ENCODE assay signal across 1 cellular context in the genomic region with DNA sequence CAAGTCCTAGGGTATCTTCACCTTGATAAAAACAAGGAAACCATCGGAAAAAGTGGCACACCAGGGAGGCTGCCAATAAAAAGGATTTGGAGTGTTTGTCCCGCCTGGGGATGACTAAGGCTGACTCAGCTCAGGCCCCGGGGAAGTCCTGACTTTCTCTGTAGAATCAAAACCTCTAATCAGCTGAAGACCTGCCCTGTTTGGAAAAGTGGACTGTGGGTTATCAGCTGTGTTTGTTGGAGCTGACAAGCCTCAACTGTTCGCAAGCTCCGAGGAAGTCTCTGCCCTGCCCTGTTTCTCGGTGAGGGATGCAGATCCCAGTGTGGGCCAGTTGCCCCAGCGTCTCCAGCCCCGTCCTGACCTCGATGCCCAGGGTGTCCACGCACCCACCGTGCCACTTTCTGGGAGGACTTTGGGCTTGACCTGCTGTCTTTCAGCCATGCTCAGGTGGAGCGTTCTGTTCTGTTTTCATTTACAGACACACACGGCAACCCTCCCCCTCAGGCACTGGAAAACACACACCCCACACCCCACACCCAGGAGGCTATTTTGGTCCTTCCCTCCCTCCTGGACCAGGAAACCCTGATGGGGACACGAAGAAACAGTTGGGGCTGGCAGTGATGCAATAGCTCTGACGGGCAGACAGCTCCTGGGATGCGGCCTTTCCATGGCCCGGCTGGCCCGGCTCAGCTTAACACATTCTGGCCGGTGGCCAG.
TF ChIP-seq lines count a peak whose summit lies in the region.

No MANE protein-coding gene starts in this region.

TF ChIP-seq in HepG2, 621 proteins besides CTCF, POLR2A, EP300 and RAD21 (continued from another document):
- TF ChIP-seq, protein P1, sequence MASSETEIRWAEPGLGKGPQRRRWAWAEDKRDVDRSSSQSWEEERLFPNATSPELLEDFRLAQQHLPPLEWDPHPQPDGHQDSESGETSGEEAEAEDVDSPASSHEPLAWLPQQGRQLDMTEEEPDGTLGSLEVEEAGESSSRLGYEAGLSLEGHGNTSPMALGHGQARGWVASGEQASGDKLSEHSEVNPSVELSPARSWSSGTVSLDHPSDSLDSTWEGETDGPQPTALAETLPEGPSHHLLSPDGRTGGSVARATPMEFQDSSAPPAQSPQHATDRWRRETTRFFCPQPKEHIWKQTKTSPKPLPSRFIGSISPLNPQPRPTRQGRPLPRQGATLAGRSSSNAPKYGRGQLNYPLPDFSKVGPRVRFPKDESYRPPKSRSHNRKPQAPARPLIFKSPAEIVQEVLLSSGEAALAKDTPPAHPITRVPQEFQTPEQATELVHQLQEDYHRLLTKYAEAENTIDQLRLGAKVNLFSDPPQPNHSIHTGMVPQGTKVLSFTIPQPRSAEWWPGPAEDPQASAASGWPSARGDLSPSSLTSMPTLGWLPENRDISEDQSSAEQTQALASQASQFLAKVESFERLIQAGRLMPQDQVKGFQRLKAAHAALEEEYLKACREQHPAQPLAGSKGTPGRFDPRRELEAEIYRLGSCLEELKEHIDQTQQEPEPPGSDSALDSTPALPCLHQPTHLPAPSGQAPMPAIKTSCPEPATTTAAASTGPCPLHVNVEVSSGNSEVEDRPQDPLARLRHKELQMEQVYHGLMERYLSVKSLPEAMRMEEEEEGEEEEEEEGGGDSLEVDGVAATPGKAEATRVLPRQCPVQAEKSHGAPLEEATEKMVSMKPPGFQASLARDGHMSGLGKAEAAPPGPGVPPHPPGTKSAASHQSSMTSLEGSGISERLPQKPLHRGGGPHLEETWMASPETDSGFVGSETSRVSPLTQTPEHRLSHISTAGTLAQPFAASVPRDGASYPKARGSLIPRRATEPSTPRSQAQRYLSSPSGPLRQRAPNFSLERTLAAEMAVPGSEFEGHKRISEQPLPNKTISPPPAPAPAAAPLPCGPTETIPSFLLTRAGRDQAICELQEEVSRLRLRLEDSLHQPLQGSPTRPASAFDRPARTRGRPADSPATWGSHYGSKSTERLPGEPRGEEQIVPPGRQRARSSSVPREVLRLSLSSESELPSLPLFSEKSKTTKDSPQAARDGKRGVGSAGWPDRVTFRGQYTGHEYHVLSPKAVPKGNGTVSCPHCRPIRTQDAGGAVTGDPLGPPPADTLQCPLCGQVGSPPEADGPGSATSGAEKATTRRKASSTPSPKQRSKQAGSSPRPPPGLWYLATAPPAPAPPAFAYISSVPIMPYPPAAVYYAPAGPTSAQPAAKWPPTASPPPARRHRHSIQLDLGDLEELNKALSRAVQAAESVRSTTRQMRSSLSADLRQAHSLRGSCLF (CRISPR knock-in tag; IDR thresholded peaks at IDR 0.05; ENCODE audit: borderline replicate concordance) = no peak
- TF ChIP-seq ZNF850 (CRISPR knock-in tag; conservative IDR thresholded peaks at IDR 0.05) (no peak), HOXD1 (CRISPR knock-in tag; IDR thresholded peaks at IDR 0.05) (no peak), MZF1 (CRISPR knock-in tag; IDR thresholded peaks at IDR 0.05; ENCODE audit: borderline replicate concordance) (no peak), CEBPG (CRISPR knock-in tag; IDR thresholded peaks at IDR 0.05) (peak; percentile 83), KLF15 (CRISPR knock-in tag; IDR thresholded peaks at IDR 0.05; ENCODE audit: borderline replicate concordance) (no peak), SMARCC2 (IDR thresholded peaks at IDR 0.05) (no peak), NFYB (CRISPR knock-in tag; IDR thresholded peaks at IDR 0.05) (no peak), ZNF605 (CRISPR knock-in tag; IDR thresholded peaks at IDR 0.05) (no peak; the same call in 1 of the 2 replicates), TSC22D2 (CRISPR knock-in tag; IDR thresholded peaks at IDR 0.05; ENCODE audit: borderline replicate concordance) (no peak), HOXA5 (CRISPR knock-in tag; IDR thresholded peaks at IDR 0.05) (no peak), FOXO4 (CRISPR knock-in tag; conservative IDR thresholded peaks at IDR 0.05) (no peak), THRA (CRISPR knock-in tag; IDR thresholded peaks at IDR 0.05; ENCODE audit: borderline replicate concordance) (no peak), NCOA1 (CRISPR knock-in tag; IDR thresholded peaks at IDR 0.05) (no peak), JARID2 (CRISPR knock-in tag; IDR thresholded peaks at IDR 0.05; ENCODE audit: insufficient replicate concordance) (no peak), ZNF841 (CRISPR knock-in tag; IDR thresholded peaks at IDR 0.05; ENCODE audit: borderline replicate concordance) (no peak), JDP2 (CRISPR knock-in tag; IDR thresholded peaks at IDR 0.05; ENCODE audit: borderline replicate concordance) (no peak), ZNF414 (CRISPR knock-in tag; IDR thresholded peaks at IDR 0.05) (no peak), AGO2 (optimal IDR thresholded peaks at IDR 0.05; ENCODE audit: low read depth, low read length) (no peak), SRSF1 (optimal IDR thresholded peaks at IDR 0.05; ENCODE audit: low read depth, low read length) (no peak), EHMT2 (IDR thresholded peaks at IDR 0.05; ENCODE audit: borderline replicate concordance, low read depth, low read length) (no peak), ZNF703 (CRISPR knock-in tag; IDR thresholded peaks at IDR 0.05; ENCODE audit: borderline replicate concordance) (no peak)
- TF ChIP-seq, protein P2, sequence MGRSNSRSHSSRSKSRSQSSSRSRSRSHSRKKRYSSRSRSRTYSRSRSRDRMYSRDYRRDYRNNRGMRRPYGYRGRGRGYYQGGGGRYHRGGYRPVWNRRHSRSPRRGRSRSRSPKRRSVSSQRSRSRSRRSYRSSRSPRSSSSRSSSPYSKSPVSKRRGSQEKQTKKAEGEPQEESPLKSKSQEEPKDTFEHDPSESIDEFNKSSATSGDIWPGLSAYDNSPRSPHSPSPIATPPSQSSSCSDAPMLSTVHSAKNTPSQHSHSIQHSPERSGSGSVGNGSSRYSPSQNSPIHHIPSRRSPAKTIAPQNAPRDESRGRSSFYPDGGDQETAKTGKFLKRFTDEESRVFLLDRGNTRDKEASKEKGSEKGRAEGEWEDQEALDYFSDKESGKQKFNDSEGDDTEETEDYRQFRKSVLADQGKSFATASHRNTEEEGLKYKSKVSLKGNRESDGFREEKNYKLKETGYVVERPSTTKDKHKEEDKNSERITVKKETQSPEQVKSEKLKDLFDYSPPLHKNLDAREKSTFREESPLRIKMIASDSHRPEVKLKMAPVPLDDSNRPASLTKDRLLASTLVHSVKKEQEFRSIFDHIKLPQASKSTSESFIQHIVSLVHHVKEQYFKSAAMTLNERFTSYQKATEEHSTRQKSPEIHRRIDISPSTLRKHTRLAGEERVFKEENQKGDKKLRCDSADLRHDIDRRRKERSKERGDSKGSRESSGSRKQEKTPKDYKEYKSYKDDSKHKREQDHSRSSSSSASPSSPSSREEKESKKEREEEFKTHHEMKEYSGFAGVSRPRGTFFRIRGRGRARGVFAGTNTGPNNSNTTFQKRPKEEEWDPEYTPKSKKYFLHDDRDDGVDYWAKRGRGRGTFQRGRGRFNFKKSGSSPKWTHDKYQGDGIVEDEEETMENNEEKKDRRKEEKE (IDR thresholded peaks at IDR 0.05) = no peak
- TF ChIP-seq, protein P3, sequence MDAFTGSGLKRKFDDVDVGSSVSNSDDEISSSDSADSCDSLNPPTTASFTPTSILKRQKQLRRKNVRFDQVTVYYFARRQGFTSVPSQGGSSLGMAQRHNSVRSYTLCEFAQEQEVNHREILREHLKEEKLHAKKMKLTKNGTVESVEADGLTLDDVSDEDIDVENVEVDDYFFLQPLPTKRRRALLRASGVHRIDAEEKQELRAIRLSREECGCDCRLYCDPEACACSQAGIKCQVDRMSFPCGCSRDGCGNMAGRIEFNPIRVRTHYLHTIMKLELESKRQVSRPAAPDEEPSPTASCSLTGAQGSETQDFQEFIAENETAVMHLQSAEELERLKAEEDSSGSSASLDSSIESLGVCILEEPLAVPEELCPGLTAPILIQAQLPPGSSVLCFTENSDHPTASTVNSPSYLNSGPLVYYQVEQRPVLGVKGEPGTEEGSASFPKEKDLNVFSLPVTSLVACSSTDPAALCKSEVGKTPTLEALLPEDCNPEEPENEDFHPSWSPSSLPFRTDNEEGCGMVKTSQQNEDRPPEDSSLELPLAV (CRISPR knock-in tag; conservative IDR thresholded peaks at IDR 0.05; ENCODE audit: low read depth) = no peak
- TF ChIP-seq, protein P4, sequence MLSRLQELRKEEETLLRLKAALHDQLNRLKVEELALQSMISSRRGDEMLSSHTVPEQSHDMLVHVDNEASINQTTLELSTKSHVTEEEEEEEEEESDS (CRISPR knock-in tag; IDR thresholded peaks at IDR 0.05; ENCODE audit: borderline replicate concordance) = no peak
- TF ChIP-seq, protein P5, sequence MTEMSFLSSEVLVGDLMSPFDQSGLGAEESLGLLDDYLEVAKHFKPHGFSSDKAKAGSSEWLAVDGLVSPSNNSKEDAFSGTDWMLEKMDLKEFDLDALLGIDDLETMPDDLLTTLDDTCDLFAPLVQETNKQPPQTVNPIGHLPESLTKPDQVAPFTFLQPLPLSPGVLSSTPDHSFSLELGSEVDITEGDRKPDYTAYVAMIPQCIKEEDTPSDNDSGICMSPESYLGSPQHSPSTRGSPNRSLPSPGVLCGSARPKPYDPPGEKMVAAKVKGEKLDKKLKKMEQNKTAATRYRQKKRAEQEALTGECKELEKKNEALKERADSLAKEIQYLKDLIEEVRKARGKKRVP (CRISPR knock-in tag; IDR thresholded peaks at IDR 0.05) = peak in 1 of 2 experiments; percentile 53; a peak in 1 of 4 replicates
